1 cellular context compared by ENCODE assay signal in genomic region chr1:14626869-14627607, GRCh38.
TF ChIP-seq lines count a peak whose summit lies in the region.

No MANE protein-coding gene starts in this region.

TF ChIP-seq in HepG2, 621 proteins besides CTCF, POLR2A, EP300 and RAD21 (continued from another document):
- TF ChIP-seq NR3C1 (CRISPR knock-in tag; IDR thresholded peaks at IDR 0.05): no peak
- no peak for TF ChIP-seq HNRNPK (IDR thresholded peaks at IDR 0.05; ENCODE audit: low read depth, low read length, poor library complexity, severe bottlenecking)
- TF ChIP-seq THRA (CRISPR knock-in tag; IDR thresholded peaks at IDR 0.05; ENCODE audit: borderline replicate concordance): no peak
- TF ChIP-seq DBP (CRISPR knock-in tag; IDR thresholded peaks at IDR 0.05; ENCODE audit: not compliant biosample characterization): no peak
- TF ChIP-seq IKZF5 (CRISPR knock-in tag; IDR thresholded peaks at IDR 0.05): no peak
- no peak for TF ChIP-seq XRCC5 (optimal IDR thresholded peaks at IDR 0.05; ENCODE audit: low read length)
